ENCODE assay signal across 1 cellular context in genomic region chr2:9638532-9638931, GRCh38.
TF ChIP-seq lines count a peak whose summit lies in the region.

No MANE protein-coding gene starts in this region.

TF ChIP-seq in K562, 482 proteins besides CTCF, POLR2A, EP300 and RAD21 (continued from another document and continues in another):
- TF ChIP-seq VEZF1 (CRISPR knock-in tag; IDR thresholded peaks at IDR 0.05), result peak; percentile 93
- no peak for TF ChIP-seq ZNF277 (CRISPR knock-in tag; IDR thresholded peaks at IDR 0.05; ENCODE audit: borderline replicate concordance)
- peak; percentile 88 for TF ChIP-seq ZSCAN32 (CRISPR knock-in tag; IDR thresholded peaks at IDR 0.05)
- no peak for TF ChIP-seq RB1 (IDR thresholded peaks at IDR 0.05; ENCODE audit: low read depth)
- TF ChIP-seq PKNOX1 (IDR thresholded peaks at IDR 0.05), result peak; percentile 73
- TF ChIP-seq TRIM24 (IDR thresholded peaks at IDR 0.05), result 0 out of 4 replicates have a peak, but pooled peaks of 1 of the 2 experiments have one; percentile 30
- TF ChIP-seq, protein P1, sequence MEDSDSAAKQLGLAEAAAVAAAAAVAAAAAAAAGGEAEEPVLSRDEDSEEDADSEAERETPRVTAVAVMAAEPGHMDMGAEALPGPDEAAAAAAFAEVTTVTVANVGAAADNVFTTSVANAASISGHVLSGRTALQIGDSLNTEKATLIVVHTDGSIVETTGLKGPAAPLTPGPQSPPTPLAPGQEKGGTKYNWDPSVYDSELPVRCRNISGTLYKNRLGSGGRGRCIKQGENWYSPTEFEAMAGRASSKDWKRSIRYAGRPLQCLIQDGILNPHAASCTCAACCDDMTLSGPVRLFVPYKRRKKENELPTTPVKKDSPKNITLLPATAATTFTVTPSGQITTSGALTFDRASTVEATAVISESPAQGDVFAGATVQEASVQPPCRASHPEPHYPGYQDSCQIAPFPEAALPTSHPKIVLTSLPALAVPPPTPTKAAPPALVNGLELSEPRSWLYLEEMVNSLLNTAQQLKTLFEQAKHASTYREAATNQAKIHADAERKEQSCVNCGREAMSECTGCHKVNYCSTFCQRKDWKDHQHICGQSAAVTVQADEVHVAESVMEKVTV (CRISPR knock-in tag; IDR thresholded peaks at IDR 0.05), result 0 out of 2 replicates have a peak, but pooled peaks have one; percentile 14
- TF ChIP-seq ZNF407 (IDR thresholded peaks at IDR 0.05; ENCODE audit: low read depth), result no peak
- TF ChIP-seq LEF1 (IDR thresholded peaks at IDR 0.05), result peak; percentile 73; the same call in 1 of the 2 replicates
- TF ChIP-seq, protein P2, sequence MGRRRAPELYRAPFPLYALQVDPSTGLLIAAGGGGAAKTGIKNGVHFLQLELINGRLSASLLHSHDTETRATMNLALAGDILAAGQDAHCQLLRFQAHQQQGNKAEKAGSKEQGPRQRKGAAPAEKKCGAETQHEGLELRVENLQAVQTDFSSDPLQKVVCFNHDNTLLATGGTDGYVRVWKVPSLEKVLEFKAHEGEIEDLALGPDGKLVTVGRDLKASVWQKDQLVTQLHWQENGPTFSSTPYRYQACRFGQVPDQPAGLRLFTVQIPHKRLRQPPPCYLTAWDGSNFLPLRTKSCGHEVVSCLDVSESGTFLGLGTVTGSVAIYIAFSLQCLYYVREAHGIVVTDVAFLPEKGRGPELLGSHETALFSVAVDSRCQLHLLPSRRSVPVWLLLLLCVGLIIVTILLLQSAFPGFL (CRISPR knock-in tag; IDR thresholded peaks at IDR 0.05), result no peak
- peak; percentile 42; the same call in 1 of the 2 replicates for TF ChIP-seq ZBTB7A (IDR thresholded peaks at IDR 0.05; ENCODE audit: borderline replicate concordance, control insufficient read depth, low read depth, low read length)
- TF ChIP-seq BMI1 (IDR thresholded peaks at IDR 0.05; ENCODE audit: low read length), result no peak
- no peak for TF ChIP-seq POLR2B (IDR thresholded peaks at IDR 0.05; ENCODE audit: low read depth, partially characterized antibody)
- TF ChIP-seq HNRNPUL1 (IDR thresholded peaks at IDR 0.05; ENCODE audit: low read length), result no peak
- peak; percentile 42; the same call in 1 of the 2 replicates for TF ChIP-seq CXXC5 (CRISPR knock-in tag; IDR thresholded peaks at IDR 0.05)
- TF ChIP-seq HOMEZ (CRISPR knock-in tag; IDR thresholded peaks at IDR 0.05), result no peak
- TF ChIP-seq GABPA (tag; conservative IDR thresholded peaks at IDR 0.05; ENCODE audit: low read depth), result no peak
- no peak for TF ChIP-seq NEUROD1 (IDR thresholded peaks at IDR 0.05; ENCODE audit: borderline replicate concordance, low read depth, low read length, partially characterized antibody)
- TF ChIP-seq NFE2 (IDR thresholded peaks at IDR 0.05; ENCODE audit: low read depth), result peak; percentile 86
- TF ChIP-seq PHTF2 (CRISPR knock-in tag; IDR thresholded peaks at IDR 0.05), result no peak
- peak; percentile 78 for TF ChIP-seq CBFA2T3 (IDR thresholded peaks at IDR 0.05)
- TF ChIP-seq TOE1 (IDR thresholded peaks at IDR 0.05; ENCODE audit: borderline replicate concordance), result peak; percentile 80
- TF ChIP-seq TOE1 (CRISPR knock-in tag; IDR thresholded peaks at IDR 0.05; ENCODE audit: borderline replicate concordance, low read depth), result no peak
- TF ChIP-seq TCF3 (CRISPR knock-in tag; IDR thresholded peaks at IDR 0.05), result peak; percentile 63
- TF ChIP-seq MTA1 (IDR thresholded peaks at IDR 0.05; ENCODE audit: borderline replicate concordance), result no peak
- peak; percentile 34; the same call in 1 of the 2 replicates for TF ChIP-seq CREM (IDR thresholded peaks at IDR 0.05; ENCODE audit: low read depth)
- TF ChIP-seq TAL1 (IDR thresholded peaks at IDR 0.05), result peak; percentile 54; the same call in 1 of the 2 replicates
- peak; percentile 65 for TF ChIP-seq ZNF316 (IDR thresholded peaks at IDR 0.05)
- peak in 1 of 2 experiments; percentile 81; a peak in 1 of 4 replicates for TF ChIP-seq RCOR1 (IDR thresholded peaks at IDR 0.05; ENCODE audit: borderline replicate concordance in 1 of 2, low read depth in 2 of 2, low read length in 2 of 2)
- TF ChIP-seq PML (IDR thresholded peaks at IDR 0.05; ENCODE audit: low read length), result no peak
- TF ChIP-seq L3MBTL2 (IDR thresholded peaks at IDR 0.05), result 0 out of 2 replicates have a peak, but pooled peaks have one; percentile 15
- TF ChIP-seq ATF1 (CRISPR knock-in tag; IDR thresholded peaks at IDR 0.05), result no peak
- peak; percentile 42 for TF ChIP-seq ATF1 (tag; IDR thresholded peaks at IDR 0.05)
- 0 out of 4 replicates have a peak, but pooled peaks of 1 of the 2 experiments have one; percentile 15 for TF ChIP-seq FOXA3 (CRISPR knock-in tag; conservative IDR thresholded peaks at IDR 0.05 in 1 of 2, IDR thresholded peaks at IDR 0.05 in 1 of 2)
- TF ChIP-seq MAFG (tag; conservative IDR thresholded peaks at IDR 0.05), result peak; percentile 60
- TF ChIP-seq RAD51 (IDR thresholded peaks at IDR 0.05; ENCODE audit: borderline replicate concordance, low read depth), result peak; percentile 53; the same call in 1 of the 2 replicates
- no peak for TF ChIP-seq NCOA2 (IDR thresholded peaks at IDR 0.05; ENCODE audit: partially characterized antibody in 2 of 2)
- TF ChIP-seq, protein P3, sequence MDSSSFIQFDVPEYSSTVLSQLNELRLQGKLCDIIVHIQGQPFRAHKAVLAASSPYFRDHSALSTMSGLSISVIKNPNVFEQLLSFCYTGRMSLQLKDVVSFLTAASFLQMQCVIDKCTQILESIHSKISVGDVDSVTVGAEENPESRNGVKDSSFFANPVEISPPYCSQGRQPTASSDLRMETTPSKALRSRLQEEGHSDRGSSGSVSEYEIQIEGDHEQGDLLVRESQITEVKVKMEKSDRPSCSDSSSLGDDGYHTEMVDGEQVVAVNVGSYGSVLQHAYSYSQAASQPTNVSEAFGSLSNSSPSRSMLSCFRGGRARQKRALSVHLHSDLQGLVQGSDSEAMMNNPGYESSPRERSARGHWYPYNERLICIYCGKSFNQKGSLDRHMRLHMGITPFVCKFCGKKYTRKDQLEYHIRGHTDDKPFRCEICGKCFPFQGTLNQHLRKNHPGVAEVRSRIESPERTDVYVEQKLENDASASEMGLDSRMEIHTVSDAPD (CRISPR knock-in tag; IDR thresholded peaks at IDR 0.05), result no peak
